ENCODE assay signal across 18 cellular contexts in the genomic region with DNA sequence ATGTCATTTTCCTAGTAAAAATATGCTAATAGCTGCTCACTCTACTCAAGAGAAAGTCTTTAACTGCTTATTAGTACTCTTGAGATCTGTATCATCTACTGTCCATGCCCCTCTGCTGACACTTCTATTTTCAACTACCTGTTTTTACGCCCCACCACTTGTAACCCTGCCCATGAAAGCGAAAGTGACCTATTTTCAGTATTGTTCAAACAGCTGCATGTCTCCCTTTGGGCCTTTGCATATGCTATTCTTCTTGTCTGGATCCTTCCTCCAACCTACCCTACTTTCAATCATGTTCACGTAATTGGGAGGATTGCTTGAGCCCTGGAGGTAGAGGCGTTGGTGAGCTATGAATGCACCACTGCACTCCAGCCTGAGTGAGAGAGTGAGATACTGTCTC.
DNase-seq lines count a peak whose midpoint lies in the region; ATAC-seq and TF ChIP-seq lines count a peak whose summit lies in the region.
"Had no signal": no experiment of that assay in that cellular context is flagged by ENCODE, and none has a peak within 500 bp of the region (broad histone marks: within the 10 kb centered on the region; RNA-seq: fewer than 3 reads in every experiment).

No MANE protein-coding gene starts in this region.

- intact Hi-C loops in CD8-positive, alpha-beta T cell (cut with DNase I, micrococcal nuclease) = no loop called here
- intact Hi-C loops in sciatic nerve (cut with DNase I) = no loop called here

- no peaks in the 10 kb centered on the region for H3K36me3 ChIP-seq in CD8-positive, alpha-beta T cell (ENCODE audit: insufficient read depth, low read length)

- H3K4me3 Mint-ChIP-seq in CD8-positive, alpha-beta T cell = no peak overlapping the region
- H3K4me3 Mint-ChIP-seq: activated naive CD8-positive, alpha-beta T cell treated with anti-CD3 and anti-CD28 coated beads, Interleukin-2, amount 10 ng/mL, durations not matched to agents 7 days and 5 days; naive B cell had no signal

- POLR2A ChIA-PET in CD8-positive, alpha-beta T cell (lab: Charles Lee) = no interaction called here

- no peaks in the 10 kb centered on the region for H3K27me3 ChIP-seq in CD8-positive, alpha-beta T cell (ENCODE audit: insufficient read depth, low read length)

- ATAC-seq in GM18502 (IDR thresholded peaks at IDR 0.05; ENCODE audit: poor library complexity, unreplicated experiment) (peak; percentile 86), GM21390 (IDR thresholded peaks at IDR 0.05; ENCODE audit: unreplicated experiment) (peak; percentile 94), HG02884 (IDR thresholded peaks at IDR 0.05; ENCODE audit: unreplicated experiment) (peak; percentile 96), HG03521 (IDR thresholded peaks at IDR 0.05; ENCODE audit: unreplicated experiment) (peak; percentile 92), sciatic nerve (no peak)
- no peak for ATAC-seq in CD8-positive, alpha-beta T cell

- no peaks in the 10 kb centered on the region for H3K4me1 ChIP-seq in CD8-positive, alpha-beta T cell (ENCODE audit: insufficient read depth, low read length)

- DNase-seq in DMS 273 treated with DMSO at 0.1 percent for 48 hours (lab: John Stamatoyannopoulos, UW) = no peak
- DNase-seq in CD8-positive, alpha-beta T cell = no peak
- no peak for DNase-seq in sciatic nerve (ENCODE audit: low spot score)
- no peak for DNase-seq in NCI-H2227 (lab: John Stamatoyannopoulos, UW; ENCODE audit: unreplicated experiment)
- DNase-seq: activated naive CD8-positive, alpha-beta T cell treated with anti-CD3 and anti-CD28 coated beads, Interleukin-2, amount 10 ng/mL, durations not matched to agents 7 days and 5 days; activated T-cell treated with anti-CD3 and anti-CD28 coated beads for 4 hours; caudate nucleus; COR-L47; effector memory CD4-positive, alpha-beta T cell; naive B cell; NCI-H2081; NCI-H82; substantia nigra; T-helper 1 cell had no signal

- H3K27me3 Mint-ChIP-seq in CD8-positive, alpha-beta T cell (ENCODE audit: low read depth) = no peaks in the 10 kb centered on the region
- H3K27me3 Mint-ChIP-seq: activated naive CD8-positive, alpha-beta T cell treated with anti-CD3 and anti-CD28 coated beads, Interleukin-2, amount 10 ng/mL, durations not matched to agents 7 days and 5 days; naive B cell had no signal

- CTCF ChIA-PET in CD8-positive, alpha-beta T cell (lab: Charles Lee) = no interaction called here

- H3K9me3 Mint-ChIP-seq in CD8-positive, alpha-beta T cell = no peaks in the 10 kb centered on the region
- H3K9me3 Mint-ChIP-seq: activated naive CD8-positive, alpha-beta T cell treated with anti-CD3 and anti-CD28 coated beads, Interleukin-2, amount 10 ng/mL, durations not matched to agents 7 days and 5 days had no signal

- H3K4me1 Mint-ChIP-seq in CD8-positive, alpha-beta T cell (ENCODE audit: low read depth) = no peaks in the 10 kb centered on the region
- H3K4me1 Mint-ChIP-seq: activated naive CD8-positive, alpha-beta T cell treated with anti-CD3 and anti-CD28 coated beads, Interleukin-2, amount 10 ng/mL, durations not matched to agents 7 days and 5 days; naive B cell had no signal

- no peaks in the 10 kb centered on the region for H3K9me3 ChIP-seq in CD8-positive, alpha-beta T cell (ENCODE audit: low read length)

- no peak for TF ChIP-seq CTCF in CD8-positive, alpha-beta T cell (IDR thresholded peaks at IDR 0.05)

- H3K36me3 Mint-ChIP-seq in CD8-positive, alpha-beta T cell = no peaks in the 10 kb centered on the region
- H3K36me3 Mint-ChIP-seq: activated naive CD8-positive, alpha-beta T cell treated with anti-CD3 and anti-CD28 coated beads, Interleukin-2, amount 10 ng/mL, durations not matched to agents 7 days and 5 days; naive B cell had no signal

- no peak overlapping the region for H3K27ac Mint-ChIP-seq in CD8-positive, alpha-beta T cell
- H3K27ac Mint-ChIP-seq: activated naive CD8-positive, alpha-beta T cell treated with anti-CD3 and anti-CD28 coated beads, Interleukin-2, amount 10 ng/mL, durations not matched to agents 7 days and 5 days had no signal

- H3K4me3 ChIP-seq in CD8-positive, alpha-beta T cell (ENCODE audit: low read depth, low read length) = no peak overlapping the region

- H3K27ac ChIP-seq in CD8-positive, alpha-beta T cell (ENCODE audit: low read depth, low read length) = no peak overlapping the region

Comparison
In these comparisons a context has a peak if more than half of its experiments do, and no peak if none do; other contexts are left out.
1. ATAC-seq: peak in GM18502 (single experiment), GM21390 (single experiment), HG02884 (single experiment) and HG03521 (single experiment); none in CD8-positive, alpha-beta T cell (single experiment) and sciatic nerve (single experiment).